22 cellular contexts compared by ENCODE assay signal in the genomic region with DNA sequence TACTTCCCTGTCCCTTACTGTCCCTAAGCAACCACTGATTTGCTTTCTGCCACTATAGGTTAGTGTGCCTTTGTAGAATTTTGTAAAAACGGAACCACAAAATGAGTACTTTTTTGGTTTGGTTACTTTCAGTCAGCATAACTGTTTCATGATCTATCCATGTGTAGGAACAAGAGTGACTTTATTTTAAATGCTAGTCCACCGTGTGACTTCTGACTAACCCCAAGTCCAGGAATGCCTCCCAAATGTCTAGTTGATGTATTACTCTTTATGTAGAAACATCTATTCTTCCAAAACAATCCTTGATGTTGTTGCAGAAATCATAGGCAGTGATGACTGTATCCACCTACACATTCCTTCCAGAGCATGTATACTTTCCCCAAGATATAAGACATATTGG. TPM values are rescaled to one million over a fixed set of nuclear protein-coding genes. Genes with fewer than 3 reads are reported as not detected.
"Had no signal": no experiment of that assay in that cellular context is flagged by ENCODE, and none has a peak within 500 bp of the region (broad histone marks: within the 10 kb centered on the region; RNA-seq: fewer than 3 reads in every experiment).

No MANE protein-coding gene starts in this region.

- DNase-seq: activated CD4-positive, alpha-beta memory T cell treated with anti-CD3 and anti-CD28 coated beads, Interleukin-2, amount 10 ng/mL, durations not matched to agents 7 days and 5 days; activated CD4-positive, alpha-beta T cell treated with anti-CD3 and anti-CD28 coated beads for 4 hours; activated effector memory CD4-positive, alpha-beta T cell treated with anti-CD3 and anti-CD28 coated beads, Interleukin-2, amount 50 U/mL, for 16 hours; activated T-cell treated with anti-CD3 and anti-CD28 coated beads, Interleukin-2, amount 50 U/mL, for 1 hour; brain microvascular endothelial cell; central memory CD4-positive, alpha-beta T cell; dorsolateral prefrontal cortex; endodermal cell; heart right ventricle; immature natural killer cell; kidney glomerular epithelial cell; left ventricle myocardium inferior; mammary epithelial cell; stimulated activated CD4-positive, alpha-beta T cell treated with anti-CD3 and anti-CD28 coated beads, Interleukin-2, amount 100 ng/mL, for 48 hours; SW 1271; thyroid gland had no signal

- H3K27ac ChIP-seq: brain microvascular endothelial cell, dorsolateral prefrontal cortex, epithelial cell of prostate, heart right ventricle, left ventricle myocardium inferior, prostate gland, right atrium auricular region, thyroid gland had no signal

- ATAC-seq: heart right ventricle, WTC11 had no signal

- H3K9me3 ChIP-seq: prostate gland, thyroid gland had no signal

- H3K4me3 ChIP-seq: dorsolateral prefrontal cortex, heart right ventricle, left ventricle myocardium inferior, prostate gland, right atrium auricular region, thyroid gland had no signal

- H3K27me3 ChIP-seq: brain microvascular endothelial cell, dorsolateral prefrontal cortex, heart right ventricle, right atrium auricular region, thyroid gland had no signal

- H3K36me3 ChIP-seq: prostate gland had no signal

RNA-seq across cellular contexts. Expression of a gene that starts 24.8 kb away (rescaled TPM):
- total RNA-seq: activated CD4-positive, alpha-beta memory T cell treated with anti-CD3 and anti-CD28 coated beads, Interleukin-2, amount 10 ng/mL, durations not matched to agents 7 days and 5 days; heart right ventricle; mammary epithelial cell; osteoblast; right atrium auricular region; skeletal muscle tissue had no signal
- polyA plus RNA-seq: heart right ventricle, immature natural killer cell, mammary epithelial cell had no signal
